ENCODE assay signal across 18 cellular contexts in genomic region chr10:2921956-2922680, GRCh38.
DNase-seq lines count a peak whose midpoint lies in the region; ATAC-seq and TF ChIP-seq lines count a peak whose summit lies in the region.
"Had no signal": no experiment of that assay in that cellular context is flagged by ENCODE, and none has a peak within 500 bp of the region (broad histone marks: within the 10 kb centered on the region; RNA-seq: fewer than 3 reads in every experiment).

No MANE protein-coding gene starts in this region.

- 65 to 69% methylated on average over 24 to 26 of the region's 26 CpGs for WGBS in GM23248 (ENCODE audit: low coverage in 1 of 2, low lambda C conversion rate in 2 of 2, missing lambda C conversion rate in 2 of 2), 2 experiments
- WGBS in suprapubic skin, result 79% methylated on average over 25 of the region's 26 CpGs

- no peaks in the 10 kb centered on the region for H3F3A ChIP-seq in GM23248 (ENCODE audit: insufficient read depth)

- intact Hi-C loops in left colon (cut with DNase I, micrococcal nuclease), result loop anchor here in 1 of 2 donors (10.0 kb wide), 1 partner anchor 123 kb away; no protein-coding TSS in a partner anchor

- no peak overlapping the region for H3K9ac ChIP-seq in GM23248

- DNase-seq in A172 (ENCODE audit: low spot score), result peak; percentile 75
- peak; percentile 13 for DNase-seq in GM23248
- DNase-seq in RPMI8226, result peak; percentile 21
- DNase-seq in fibroblast of villous mesenchyme (ENCODE audit: low read depth), result no peak
- no peak for DNase-seq in left colon
- DNase-seq in activated CD4-positive, CD25-positive, alpha-beta regulatory T cell treated with anti-CD3 and anti-CD28 coated beads, Interleukin-2, amount 50 U/mL, for 72 hours, result no peak
- no peak for DNase-seq in GM19238 (ENCODE audit: insufficient read length, low spot score)
- no peak for DNase-seq in suprapubic skin (ENCODE audit: low spot score in 2 of 2)
- DNase-seq: activated CD4-positive, alpha-beta T cell treated with anti-CD3 and anti-CD28 coated beads for 4 hours; activated CD8-positive, alpha-beta memory T cell treated with anti-CD3 and anti-CD28 coated beads, Interleukin-2, amount 50 U/mL, for 48 hours; AML-193; cortex of kidney; esophagus squamous epithelium; heart right ventricle; kidney; NCI-H1048; SHP77 treated with DMSO at 0.1 percent for 48 hours had no signal

- no peak overlapping the region for H3K27ac ChIP-seq in GM23248
- no peak overlapping the region for H3K27ac ChIP-seq in suprapubic skin
- H3K27ac ChIP-seq: esophagus squamous epithelium, heart right ventricle, right atrium auricular region had no signal

- H4K20me1 ChIP-seq in GM23248 (ENCODE audit: insufficient read depth), result no peaks in the 10 kb centered on the region

- no peaks in the 10 kb centered on the region for H3K9me3 ChIP-seq in GM23248 (ENCODE audit: low read depth)
- H3K9me3 ChIP-seq in suprapubic skin, result no peaks in the 10 kb centered on the region
- H3K9me3 ChIP-seq: esophagus squamous epithelium, heart right ventricle, right atrium auricular region had no signal

- H3K4me1 ChIP-seq in GM23248 (ENCODE audit: insufficient read depth) (no peaks in the 10 kb centered on the region), suprapubic skin (no peaks in the 10 kb centered on the region)

- no peaks in the 10 kb centered on the region for H3K9me2 ChIP-seq in GM23248 (ENCODE audit: insufficient read depth)

- H3K4me2 ChIP-seq in GM23248 (ENCODE audit: unreplicated experiment), result no peak overlapping the region

- in situ Hi-C loops in GM23248 (cut with MboI), result no loop called here

- TF ChIP-seq POLR2A in suprapubic skin (IDR thresholded peaks at IDR 0.05), result no peak

- TF ChIP-seq EP300 in suprapubic skin (IDR thresholded peaks at IDR 0.05), result no peak

- no peaks in the 10 kb centered on the region for H3K36me3 ChIP-seq in GM23248 (ENCODE audit: low read depth)
- no peaks in the 10 kb centered on the region for H3K36me3 ChIP-seq in suprapubic skin
- H3K36me3 ChIP-seq: esophagus squamous epithelium, heart right ventricle, right atrium auricular region had no signal

- no peak overlapping the region for H2AFZ ChIP-seq in GM23248

- H3K4me3 ChIP-seq in GM23248, result no peak overlapping the region
- no peak overlapping the region for H3K4me3 ChIP-seq in fibroblast of villous mesenchyme (ENCODE audit: low read depth, low read length)
- no peak overlapping the region for H3K4me3 ChIP-seq in suprapubic skin
- H3K4me3 ChIP-seq: esophagus squamous epithelium, heart right ventricle, right atrium auricular region had no signal

- peak; percentile 31 for TF ChIP-seq CTCF in fibroblast of villous mesenchyme (IDR thresholded peaks at IDR 0.05; ENCODE audit: insufficient read depth, low read depth, low read length)
- TF ChIP-seq CTCF in suprapubic skin (IDR thresholded peaks at IDR 0.05), result no peak

- no peak for ATAC-seq in left colon
- ATAC-seq: heart right ventricle had no signal

- peaks cover 16% of the 10 kb centered on the region for H3K27me3 ChIP-seq in GM23248 (replicated peaks; ENCODE audit: insufficient read depth)
- peaks cover 17% of the 10 kb centered on the region for H3K27me3 ChIP-seq in suprapubic skin
- H3K27me3 ChIP-seq: right atrium auricular region had no signal

- no peaks in the 10 kb centered on the region for H3K79me2 ChIP-seq in GM23248 (ENCODE audit: insufficient read depth)

Comparison
In these comparisons a context has a peak if more than half of its experiments do, and no peak if none do; other contexts are left out.
1. DNase-seq: peak in A172 (single experiment), GM23248 (single experiment) and RPMI8226 (single experiment); none in fibroblast of villous mesenchyme (single experiment), left colon (0 of 2), activated CD4-positive, CD25-positive, alpha-beta regulatory T cell treated with anti-CD3 and anti-CD28 coated beads, Interleukin-2, amount 50 U/mL, for 72 hours (single experiment), GM19238 (single experiment) and suprapubic skin (0 of 2).